In the genomic region with DNA sequence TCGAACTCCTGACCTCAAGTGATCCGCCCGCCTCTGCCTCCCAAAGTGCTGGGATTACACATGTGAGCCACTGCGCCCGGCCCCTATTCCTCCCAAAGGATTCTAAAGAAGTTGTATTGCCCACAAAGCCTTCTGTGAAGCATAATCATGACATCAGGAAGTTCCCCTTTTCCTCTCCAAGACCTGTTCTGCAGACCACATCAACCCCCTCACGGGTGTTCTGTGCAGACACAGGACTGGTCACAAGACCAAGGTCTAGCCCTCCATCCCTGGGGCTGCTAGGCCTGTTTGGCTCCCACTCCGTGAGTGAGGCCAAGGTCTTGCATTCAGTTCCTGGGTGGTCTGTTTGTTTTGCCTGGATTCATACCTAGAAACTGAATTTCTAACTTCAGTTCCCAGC, we compare ENCODE assay signal across 14 cellular contexts.
"Had no signal": no experiment of that assay in that cellular context is flagged by ENCODE, and none has a peak within 500 bp of the region (broad histone marks: within the 10 kb centered on the region; RNA-seq: fewer than 3 reads in every experiment).

No MANE protein-coding gene starts in this region.

- ATAC-seq: activated CD4-positive, alpha-beta T cell treated with anti-CD3 and anti-CD28 coated beads for 36 hours; activated CD8-positive, alpha-beta T cell treated with anti-CD3 and anti-CD28 coated beads for 36 hours; activated naive CD4-positive, alpha-beta T cell treated with anti-CD3 and anti-CD28 coated beads, Interleukin-2, amount 50 U/mL, for 72 hours; activated T-cell treated with anti-CD3 and anti-CD28 coated beads, Interleukin-2, amount 50 U/mL, for 4 hours; left lung; naive thymus-derived CD8-positive, alpha-beta T cell had no signal

- H3K36me3 ChIP-seq: cardiac muscle cell, left lung had no signal

- H3K27me3 ChIP-seq: cardiac muscle cell, hepatocyte, left lung, upper lobe of left lung had no signal

- DNase-seq: activated CD4-positive, alpha-beta T cell treated with anti-CD3 and anti-CD28 coated beads for 36 hours; activated CD8-positive, alpha-beta T cell treated with anti-CD3 and anti-CD28 coated beads for 36 hours; activated gamma-delta T cell; activated T-cell treated with anti-CD3 and anti-CD28 coated beads, Interleukin-2, amount 50 U/mL, for 4 hours; left lung; naive thymus-derived CD8-positive, alpha-beta T cell; occipital lobe; small intestine; stimulated activated CD4-positive, alpha-beta T cell treated with anti-CD3 and anti-CD28 coated beads, Interleukin-4, amount 100 ng/mL, for 4 hours; stimulated activated CD8-positive, alpha-beta memory T cell treated with anti-CD3 and anti-CD28 coated beads, Interleukin-4, amount 100 ng/mL, for 48 hours; upper lobe of left lung had no signal

- H3K9me3 ChIP-seq: left lung, upper lobe of left lung had no signal

- H3K4me3 ChIP-seq: cardiac muscle cell, hepatocyte, left lung, upper lobe of left lung had no signal

- H3K4me1 ChIP-seq: left lung had no signal

- H3K27ac ChIP-seq: left lung, upper lobe of left lung had no signal
